In genomic region chr9:85258823-85259370, GRCh38 we compare ENCODE assay signal across 9 cellular contexts.
DNase-seq lines count a peak whose midpoint lies in the region; TF ChIP-seq lines count a peak whose summit lies in the region.
"Had no signal": no experiment of that assay in that cellular context is flagged by ENCODE, and none has a peak within 500 bp of the region (broad histone marks: within the 10 kb centered on the region; RNA-seq: fewer than 3 reads in every experiment).

No MANE protein-coding gene starts in this region.

- DNase-seq in DMS153 (lab: John Stamatoyannopoulos, UW) (peak; percentile 70), GM19238 (ENCODE audit: insufficient read length, low spot score) (peak; percentile 23), SHP77 treated with DMSO at 0.1 percent for 48 hours (lab: John Stamatoyannopoulos, UW) (peak; percentile 11), fibroblast of the aortic adventitia (ENCODE audit: low read depth) (peak; percentile 80), non-pigmented ciliary epithelial cell (ENCODE audit: low read depth) (peak; percentile 34), NOMO-1 treated with DMSO at 0.1 percent for 48 hours (lab: John Stamatoyannopoulos, UW; ENCODE audit: unreplicated experiment) (no peak)
- DNase-seq in central memory CD4-positive, alpha-beta T cell, result no peak
- DNase-seq: activated B cell treated with CpG ODN at 0.5 μM for 24 hours had no signal

- H3K27ac ChIP-seq in KMS-11, result no peak overlapping the region

- H3K79me2 ChIP-seq in KMS-11 (ENCODE audit: insufficient read depth, low read depth), result no peaks in the 10 kb centered on the region

- H3K36me3 ChIP-seq in KMS-11 (ENCODE audit: insufficient read depth), result no peaks in the 10 kb centered on the region

- no peak overlapping the region for H3K4me2 ChIP-seq in KMS-11

- no peak overlapping the region for H3K4me3 ChIP-seq in KMS-11 (IDR thresholded peaks at IDR 0.05; ENCODE audit: insufficient read depth, low read depth, low read length)
- no peak overlapping the region for H3K4me3 ChIP-seq in fibroblast of the aortic adventitia (ENCODE audit: low read depth, low read length)

- H3K4me1 ChIP-seq in KMS-11 (ENCODE audit: low read depth, poor library complexity, severe bottlenecking), result no peaks in the 10 kb centered on the region

- H2AFZ ChIP-seq in KMS-11 (ENCODE audit: low read depth), result no peak overlapping the region

- no peaks in the 10 kb centered on the region for H4K20me1 ChIP-seq in KMS-11 (ENCODE audit: insufficient read depth)

- H3K9ac ChIP-seq in KMS-11, result no peak overlapping the region

- no peaks in the 10 kb centered on the region for H3K27me3 ChIP-seq in KMS-11 (ENCODE audit: insufficient read depth, low read depth)

- TF ChIP-seq CTCF in KMS-11 (conservative IDR thresholded peaks at IDR 0.05; ENCODE audit: low read depth, low read length) (peak; percentile 54; the same call in 1 of the 2 replicates), fibroblast of the aortic adventitia (IDR thresholded peaks at IDR 0.05; ENCODE audit: insufficient read depth, low read length) (peak; percentile 88)

Comparison
In these comparisons a context has a peak if more than half of its experiments do, and no peak if none do; other contexts are left out.
1. DNase-seq: peak in DMS153 (single experiment), GM19238 (single experiment), SHP77 treated with DMSO at 0.1 percent for 48 hours (single experiment), fibroblast of the aortic adventitia (single experiment) and non-pigmented ciliary epithelial cell (single experiment); none in NOMO-1 treated with DMSO at 0.1 percent for 48 hours (single experiment) and central memory CD4-positive, alpha-beta T cell (single experiment).